In genomic region chr2:174560737-174561136, GRCh38 we compare ENCODE assay signal across 16 cellular contexts. TPM values are rescaled to one million over a fixed set of nuclear protein-coding genes. Genes with fewer than 3 reads are reported as not detected.
DNase-seq lines count a peak whose midpoint lies in the region; ATAC-seq and FAIRE-seq lines count a peak whose summit lies in the region.
"Had no signal": no experiment of that assay in that cellular context is flagged by ENCODE, and none has a peak within 500 bp of the region (broad histone marks: within the 10 kb centered on the region; RNA-seq: fewer than 3 reads in every experiment).

No MANE protein-coding gene starts in this region.

- H3K27me3 ChIP-seq in subcutaneous abdominal adipose tissue (ENCODE audit: control insufficient read depth in 5 of 5, insufficient read depth in 4 of 5, low read length in 5 of 5) = no peaks in the 10 kb centered on the region
- H3K27me3 ChIP-seq: spleen, upper lobe of left lung had no signal

- H3K27ac Mint-ChIP-seq in activated naive CD8-positive, alpha-beta T cell = peak overlapping the region; percentile 47
- no peak overlapping the region for H3K27ac Mint-ChIP-seq in activated naive CD8-positive, alpha-beta T cell treated with anti-CD3 and anti-CD28 coated beads for 36 hours

- H3K4me1 ChIP-seq in subcutaneous abdominal adipose tissue (ENCODE audit: control insufficient read depth in 5 of 5, insufficient read depth in 5 of 5, low read length in 5 of 5) = peaks cover 2 to 23% (median 9%) of the 10 kb centered on the region in 5 donors
- H3K4me1 ChIP-seq: upper lobe of left lung had no signal

- H3K4me3 ChIP-seq in subcutaneous abdominal adipose tissue (ENCODE audit: low read depth in 1 of 5, low read length in 5 of 5) = no peak overlapping the region
- H3K4me3 ChIP-seq: SK-N-MC, spleen, upper lobe of left lung had no signal

- peaks cover 17% of the 10 kb centered on the region for H3K4me1 Mint-ChIP-seq in activated naive CD8-positive, alpha-beta T cell (ENCODE audit: low read depth)
- peaks cover 27% of the 10 kb centered on the region for H3K4me1 Mint-ChIP-seq in activated naive CD8-positive, alpha-beta T cell treated with anti-CD3 and anti-CD28 coated beads for 36 hours

- peaks cover 8 to 48% (median 13%) of the 10 kb centered on the region in 5 donors for H3K36me3 ChIP-seq in subcutaneous abdominal adipose tissue (ENCODE audit: control insufficient read depth in 5 of 5, insufficient read depth in 5 of 5, low read length in 5 of 5)

- peak overlapping the region; percentile 37 for H3K27ac ChIP-seq in angular gyrus (ENCODE audit: low read depth, low read length)
- peak overlapping the region; percentile 66 for H3K27ac ChIP-seq in subcutaneous abdominal adipose tissue (ENCODE audit: low read depth, low read length)
- H3K27ac ChIP-seq: SK-N-MC, upper lobe of left lung had no signal

- peak; percentile 56 for FAIRE-seq in islet of Langerhans (lab: Jason Lieb, UNC)
- FAIRE-seq: GM18507 had no signal

- no peak overlapping the region for H3K9ac ChIP-seq in subcutaneous abdominal adipose tissue (ENCODE audit: low read length in 5 of 5)

- no peak for ATAC-seq in HG02981 (IDR thresholded peaks at IDR 0.05; ENCODE audit: unreplicated experiment)
- ATAC-seq: activated CD4-positive, alpha-beta T cell treated with anti-CD3 and anti-CD28 coated beads for 36 hours had no signal

- no peak for DNase-seq in activated naive CD8-positive, alpha-beta T cell treated with anti-CD3 and anti-CD28 coated beads for 36 hours
- DNase-seq in HuH-7 (ENCODE audit: low spot score) (no peak), C1 segment of cervical spinal cord (lab: John Stamatoyannopoulos, UW) (no peak)
- DNase-seq: activated CD4-positive, alpha-beta T cell treated with anti-CD3 and anti-CD28 coated beads for 36 hours; activated CD8-positive, alpha-beta memory T cell treated with anti-CD3 and anti-CD28 coated beads, Interleukin-2, amount 50 U/mL, for 48 hours; COR-L47; NCI-H1417 treated with DMSO at 0.1 percent for 48 hours; spleen; upper lobe of left lung had no signal

- H3K9me3 Mint-ChIP-seq in activated naive CD8-positive, alpha-beta T cell (ENCODE audit: low read depth) = no peaks in the 10 kb centered on the region
- H3K9me3 Mint-ChIP-seq in activated naive CD8-positive, alpha-beta T cell treated with anti-CD3 and anti-CD28 coated beads for 36 hours = no peaks in the 10 kb centered on the region

- H3K27me3 Mint-ChIP-seq in activated naive CD8-positive, alpha-beta T cell = no peaks in the 10 kb centered on the region
- no peaks in the 10 kb centered on the region for H3K27me3 Mint-ChIP-seq in activated naive CD8-positive, alpha-beta T cell treated with anti-CD3 and anti-CD28 coated beads for 36 hours
- H3K27me3 Mint-ChIP-seq: activated CD4-positive, alpha-beta T cell treated with anti-CD3 and anti-CD28 coated beads for 36 hours had no signal

- no peak overlapping the region for H3K4me3 Mint-ChIP-seq in activated naive CD8-positive, alpha-beta T cell
- no peak overlapping the region for H3K4me3 Mint-ChIP-seq in activated naive CD8-positive, alpha-beta T cell treated with anti-CD3 and anti-CD28 coated beads for 36 hours
- H3K4me3 Mint-ChIP-seq: activated CD4-positive, alpha-beta T cell treated with anti-CD3 and anti-CD28 coated beads for 36 hours had no signal

- H3K36me3 Mint-ChIP-seq in activated naive CD8-positive, alpha-beta T cell = peaks cover 6% of the 10 kb centered on the region
- peaks cover 25% of the 10 kb centered on the region for H3K36me3 Mint-ChIP-seq in activated naive CD8-positive, alpha-beta T cell treated with anti-CD3 and anti-CD28 coated beads for 36 hours

- no peaks in the 10 kb centered on the region for H3K9me3 ChIP-seq in subcutaneous abdominal adipose tissue (ENCODE audit: control insufficient read depth in 5 of 5, low read length in 5 of 5)
- H3K9me3 ChIP-seq: spleen, upper lobe of left lung had no signal

RNA-seq across cellular contexts. Expression of gene WIPF1, which starts 36.9 kb away (rescaled TPM):
- 100 to 1,000 TPM; 384 to 391 TPM for total RNA-seq in activated naive CD8-positive, alpha-beta T cell treated with anti-CD3 and anti-CD28 coated beads for 36 hours
